ENCODE assay signal across 26 cellular contexts in the genomic region with DNA sequence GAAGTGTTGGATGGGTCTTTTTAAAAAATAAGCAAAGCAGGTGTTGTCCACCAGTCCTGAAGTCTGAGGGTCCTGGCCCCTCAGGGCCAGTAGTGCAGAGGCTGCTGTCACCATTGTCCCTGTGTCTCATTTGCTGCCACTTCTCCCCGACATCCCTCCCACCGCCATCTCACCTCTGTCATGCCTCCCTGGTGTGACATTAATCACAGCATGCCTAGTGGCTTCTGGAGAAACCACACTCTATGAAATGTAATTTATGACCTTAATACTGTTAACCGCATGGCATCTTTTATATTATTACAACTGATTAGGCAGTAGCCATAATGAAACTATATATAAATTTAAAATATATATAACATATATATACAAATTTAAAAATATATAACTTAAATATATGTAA.
A peak's percentile ranks its signal among the peaks of the same experiment; 100 is the strongest.
DNase-seq lines count a peak whose midpoint lies in the region; ATAC-seq, FAIRE-seq and TF ChIP-seq lines count a peak whose summit lies in the region.
"Had no signal": no experiment of that assay in that cellular context is flagged by ENCODE, and none has a peak within 500 bp of the region (broad histone marks: within the 10 kb centered on the region; RNA-seq: fewer than 3 reads in every experiment).

No MANE protein-coding gene starts in this region.

- no peak overlapping the region for H3K27ac Mint-ChIP-seq in neural progenitor cell
- H3K27ac Mint-ChIP-seq: CD8-positive, alpha-beta T cell had no signal

- no peaks in the 10 kb centered on the region for H3K9me3 Mint-ChIP-seq in neural progenitor cell
- H3K9me3 Mint-ChIP-seq: CD8-positive, alpha-beta T cell had no signal

- ATAC-seq in K562 (peak; percentile 40; the same call in 2 of the 3 replicates), pancreas (no peak)
- ATAC-seq: A549; CD8-positive, alpha-beta T cell; HepG2; PC-3; SK-N-SH treated with all-trans-retinoic acid at 6 μM for 48 hours had no signal

- H3K36me3 ChIP-seq in K562 (ENCODE audit: control insufficient read depth, insufficient read depth, low read length) (no peaks in the 10 kb centered on the region), neural progenitor cell (no peaks in the 10 kb centered on the region), pancreas (no peaks in the 10 kb centered on the region)

- CTCF ChIA-PET in HEK293T (lab: Yijun Ruan, JAX), result no interaction called here
- CTCF ChIA-PET in K562 (lab: Yijun Ruan, JAX; ENCODE audit: low intra/inter-chr PET ratio), result no interaction called here

- WGBS in K562 (ENCODE audit: insufficient coverage, low coverage, missing lambda C conversion rate), result 9% methylated on average over 3 of the region's 3 CpGs
- WGBS in pancreas, 2 donors, result 84 to 90% methylated on average over 3 of the region's 3 CpGs

- H3K9me1 ChIP-seq in K562 (ENCODE audit: control insufficient read depth, insufficient read depth, low read length), result no peaks in the 10 kb centered on the region

- H3K9ac ChIP-seq in K562 (ENCODE audit: insufficient read depth in 1 of 2, low read depth in 2 of 2, low read length in 2 of 2) (no peak overlapping the region), neural progenitor cell (no peak overlapping the region)

- no peaks in the 10 kb centered on the region for H3F3A ChIP-seq in neural progenitor cell (ENCODE audit: low read depth)

- H3K9me3 ChIP-seq in K562 (replicated peaks; ENCODE audit: control insufficient read depth, insufficient read depth, low read depth, low read length) (no peaks in the 10 kb centered on the region), neural progenitor cell (ENCODE audit: low read depth) (no peaks in the 10 kb centered on the region), pancreas (no peaks in the 10 kb centered on the region)
- H3K9me3 ChIP-seq: A549, Caco-2 had no signal

- no peaks in the 10 kb centered on the region for H3K4me1 Mint-ChIP-seq in neural progenitor cell

- no peaks in the 10 kb centered on the region for H4K20me1 ChIP-seq in K562 (replicated peaks; ENCODE audit: control insufficient read depth, insufficient read depth, low read length)
- no peaks in the 10 kb centered on the region for H4K20me1 ChIP-seq in neural progenitor cell (ENCODE audit: low read depth)

- in situ Hi-C loops in K562 (cut with MboI), result no loop called here

- TF ChIP-seq POLR2A in K562 (conservative IDR thresholded peaks at IDR 0.05), result no peak

- H3K27ac ChIP-seq in K562 (ENCODE audit: extremely low read depth, low read depth, low read length), result no peak overlapping the region
- H3K27ac ChIP-seq in neural progenitor cell, result no peak overlapping the region
- no peak overlapping the region for H3K27ac ChIP-seq in pancreas
- H3K27ac ChIP-seq: A549, C4-2B had no signal

- DNase-seq in activated CD4-positive, alpha-beta T cell treated with anti-CD3 and anti-CD28 coated beads for 48 hours, result peak; percentile 4
- no peak for DNase-seq in activated CD4-positive, alpha-beta T cell treated with anti-CD3 and anti-CD28 coated beads for 1 hour
- DNase-seq in HEK293T (ENCODE audit: extremely low spot score), result peak; percentile 35
- DNase-seq in K562 (ENCODE audit: extremely low read depth in 1 of 4, low spot score in 3 of 4), result no peak
- no peak for DNase-seq in neural progenitor cell (ENCODE audit: low spot score)
- DNase-seq in NCI-H2107 (lab: John Stamatoyannopoulos, UW), result no peak
- DNase-seq in pancreas, result no peak
- DNase-seq: Caco-2; CD8-positive, alpha-beta T cell; DMS79 treated with DMSO at 0.1 percent for 48 hours; GOT3; HCEC 1CT; MV-4-11; NCI-H1105 treated with DMSO at 0.1 percent for 48 hours; NCI-H1694; NCI-H2029 treated with DMSO at 0.1 percent for 48 hours; NCI-H345; NCI-H510A treated with DMSO at 0.1 percent for 48 hours; NCI-H748 treated with DMSO at 0.1 percent for 48 hours; NK-92 treated with Interleukin-12 subunit alpha and Interleukin-12 subunit beta, amount 100 ng/mL, for 24 hours; PC-3 had no signal

- BruUV-seq in K562 (replicated peaks; lab: Mats Ljungman, UMichigan), result no TSS peak

- no peak for FAIRE-seq in K562 (lab: Jason Lieb, UNC)
- FAIRE-seq in pancreas (lab: Jason Lieb, UNC), result no peak
- FAIRE-seq: A549, GM12892, HepG2 had no signal

- H3K4me2 ChIP-seq in K562 (ENCODE audit: insufficient read depth, low read length) (no peak overlapping the region), neural progenitor cell (no peak overlapping the region)
- H3K4me2 ChIP-seq: A549 had no signal

- H3K27me3 ChIP-seq in K562 (ENCODE audit: control insufficient read depth in 2 of 2, insufficient read depth in 2 of 2, low read length in 2 of 2), result peaks cover 0 to 4% of the 10 kb centered on the region in 2 experiments; a peak in 1 of 5 replicates
- H3K27me3 ChIP-seq in neural progenitor cell, result no peaks in the 10 kb centered on the region
- H3K27me3 ChIP-seq in pancreas, result no peaks in the 10 kb centered on the region

- H3K27me3 Mint-ChIP-seq in neural progenitor cell (ENCODE audit: insufficient read depth, low read depth), result peaks cover 6% of the 10 kb centered on the region

- no peak for TF ChIP-seq RAD21 in K562 (CRISPR knock-in tag; conservative IDR thresholded peaks at IDR 0.05 in 1 of 2, IDR thresholded peaks at IDR 0.05 in 1 of 2)

- no peak for TF ChIP-seq CTCF in K562 (IDR thresholded peaks at IDR 0.05 in 2 of 3, conservative IDR thresholded peaks at IDR 0.05 in 1 of 3; ENCODE audit: insufficient read depth in 2 of 3, low read depth in 1 of 3, low read length in 3 of 3)
- TF ChIP-seq CTCF in neural progenitor cell (IDR thresholded peaks at IDR 0.05), result no peak
- no peak for TF ChIP-seq CTCF in pancreas (IDR thresholded peaks at IDR 0.05)

- no peak overlapping the region for H2AFZ ChIP-seq in K562 (ENCODE audit: low read depth, low read length)
- no peak overlapping the region for H2AFZ ChIP-seq in neural progenitor cell (replicated peaks)

- H3K4me1 ChIP-seq in K562 (replicated peaks in 1 of 2; ENCODE audit: control insufficient read depth in 2 of 2, insufficient read depth in 2 of 2, low read length in 2 of 2) (no peaks in the 10 kb centered on the region; a peak in 1 of 5 replicates), neural progenitor cell (peaks cover 7% of the 10 kb centered on the region), pancreas (no peaks in the 10 kb centered on the region)
- H3K4me1 ChIP-seq: A549, Caco-2 had no signal

- H3K4me3 ChIP-seq in K562, result no peak overlapping the region
- H3K4me3 ChIP-seq in neural progenitor cell, result no peak overlapping the region
- no peak overlapping the region for H3K4me3 ChIP-seq in pancreas
- H3K4me3 ChIP-seq: A549 had no signal

- no peak for TF ChIP-seq EP300 in K562 (IDR thresholded peaks at IDR 0.05; ENCODE audit: low read length)

- H3K36me3 Mint-ChIP-seq in neural progenitor cell, result no peaks in the 10 kb centered on the region
- H3K36me3 Mint-ChIP-seq: CD8-positive, alpha-beta T cell had no signal

- H3K4me3 Mint-ChIP-seq in neural progenitor cell, result peak overlapping the region; percentile 31
- H3K4me3 Mint-ChIP-seq: CD8-positive, alpha-beta T cell had no signal

- POLR2A ChIA-PET in HEK293T (lab: Yijun Ruan, JAX) (interaction anchor here (0.8 kb wide), 1 partner anchor 21 kb away, joined by 3 read pairs; no protein-coding TSS in a partner anchor), K562 (lab: Yijun Ruan, JAX) (interaction anchor here (1.7 kb wide), 1 partner anchor 9 kb away, joined by 4 read pairs; no protein-coding TSS in a partner anchor)

- intact Hi-C loops in K562 (cut with micrococcal nuclease) (no loop called here), pancreas (cut with DNase I) (no loop called here)

- no peaks in the 10 kb centered on the region for H3K79me2 ChIP-seq in K562 (ENCODE audit: control insufficient read depth, insufficient read depth, low read length)
- no peaks in the 10 kb centered on the region for H3K79me2 ChIP-seq in neural progenitor cell (ENCODE audit: low read depth)

TF ChIP-seq in HEK293T, 16 proteins besides CTCF, POLR2A, EP300 and RAD21:
- TF ChIP-seq ELF4 (IDR thresholded peaks at IDR 0.05), result no peak
- TF ChIP-seq BHLHE40 (IDR thresholded peaks at IDR 0.05; ENCODE audit: borderline replicate concordance), result no peak
- TF ChIP-seq, protein P1, sequence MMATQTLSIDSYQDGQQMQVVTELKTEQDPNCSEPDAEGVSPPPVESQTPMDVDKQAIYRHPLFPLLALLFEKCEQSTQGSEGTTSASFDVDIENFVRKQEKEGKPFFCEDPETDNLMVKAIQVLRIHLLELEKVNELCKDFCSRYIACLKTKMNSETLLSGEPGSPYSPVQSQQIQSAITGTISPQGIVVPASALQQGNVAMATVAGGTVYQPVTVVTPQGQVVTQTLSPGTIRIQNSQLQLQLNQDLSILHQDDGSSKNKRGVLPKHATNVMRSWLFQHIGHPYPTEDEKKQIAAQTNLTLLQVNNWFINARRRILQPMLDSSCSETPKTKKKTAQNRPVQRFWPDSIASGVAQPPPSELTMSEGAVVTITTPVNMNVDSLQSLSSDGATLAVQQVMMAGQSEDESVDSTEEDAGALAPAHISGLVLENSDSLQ (IDR thresholded peaks at IDR 0.05), result peak; percentile 76

TF ChIP-seq in K562, 482 proteins besides CTCF, POLR2A, EP300 and RAD21 (continues in another document):
- TF ChIP-seq ZNF707 (CRISPR knock-in tag; conservative IDR thresholded peaks at IDR 0.05), result no peak
- TF ChIP-seq KAT7 (CRISPR knock-in tag; IDR thresholded peaks at IDR 0.05; ENCODE audit: borderline replicate concordance), result no peak
- no peak for TF ChIP-seq TAF15 (IDR thresholded peaks at IDR 0.05; ENCODE audit: low read depth, low read length)
- no peak for TF ChIP-seq ZNF764 (CRISPR knock-in tag; IDR thresholded peaks at IDR 0.05; ENCODE audit: low read depth)
- no peak for TF ChIP-seq ZNF277 (CRISPR knock-in tag; IDR thresholded peaks at IDR 0.05; ENCODE audit: borderline replicate concordance)
- no peak for TF ChIP-seq ARID2 (IDR thresholded peaks at IDR 0.05)
- TF ChIP-seq HEY1 (CRISPR knock-in tag; IDR thresholded peaks at IDR 0.05; ENCODE audit: borderline replicate concordance), result no peak
- TF ChIP-seq ZNF766 (CRISPR knock-in tag; conservative IDR thresholded peaks at IDR 0.05), result no peak
- no peak for TF ChIP-seq TGIF2 (CRISPR knock-in tag; IDR thresholded peaks at IDR 0.05)
- TF ChIP-seq NFXL1 (CRISPR knock-in tag; IDR thresholded peaks at IDR 0.05), result no peak
- TF ChIP-seq ZKSCAN1 (IDR thresholded peaks at IDR 0.05; ENCODE audit: low read depth, low read length), result no peak
- TF ChIP-seq POLR2H (tag; IDR thresholded peaks at IDR 0.05; ENCODE audit: low read depth), result no peak
- TF ChIP-seq ZNF146 (CRISPR knock-in tag; IDR thresholded peaks at IDR 0.05; ENCODE audit: unreplicated experiment), result no peak
- TF ChIP-seq MEIS2 (IDR thresholded peaks at IDR 0.05; ENCODE audit: partially characterized antibody), result peak; percentile 49

Comparison
In these comparisons a context has a peak if more than half of its experiments do, and no peak if none do; other contexts are left out.
1. DNase-seq: peak in activated CD4-positive, alpha-beta T cell treated with anti-CD3 and anti-CD28 coated beads for 48 hours (single experiment) and HEK293T (single experiment); none in activated CD4-positive, alpha-beta T cell treated with anti-CD3 and anti-CD28 coated beads for 1 hour (single experiment), K562 (0 of 4), neural progenitor cell (single experiment), NCI-H2107 (single experiment) and pancreas (0 of 6).